ENCODE assay signal across 9 cellular contexts in the genomic region with DNA sequence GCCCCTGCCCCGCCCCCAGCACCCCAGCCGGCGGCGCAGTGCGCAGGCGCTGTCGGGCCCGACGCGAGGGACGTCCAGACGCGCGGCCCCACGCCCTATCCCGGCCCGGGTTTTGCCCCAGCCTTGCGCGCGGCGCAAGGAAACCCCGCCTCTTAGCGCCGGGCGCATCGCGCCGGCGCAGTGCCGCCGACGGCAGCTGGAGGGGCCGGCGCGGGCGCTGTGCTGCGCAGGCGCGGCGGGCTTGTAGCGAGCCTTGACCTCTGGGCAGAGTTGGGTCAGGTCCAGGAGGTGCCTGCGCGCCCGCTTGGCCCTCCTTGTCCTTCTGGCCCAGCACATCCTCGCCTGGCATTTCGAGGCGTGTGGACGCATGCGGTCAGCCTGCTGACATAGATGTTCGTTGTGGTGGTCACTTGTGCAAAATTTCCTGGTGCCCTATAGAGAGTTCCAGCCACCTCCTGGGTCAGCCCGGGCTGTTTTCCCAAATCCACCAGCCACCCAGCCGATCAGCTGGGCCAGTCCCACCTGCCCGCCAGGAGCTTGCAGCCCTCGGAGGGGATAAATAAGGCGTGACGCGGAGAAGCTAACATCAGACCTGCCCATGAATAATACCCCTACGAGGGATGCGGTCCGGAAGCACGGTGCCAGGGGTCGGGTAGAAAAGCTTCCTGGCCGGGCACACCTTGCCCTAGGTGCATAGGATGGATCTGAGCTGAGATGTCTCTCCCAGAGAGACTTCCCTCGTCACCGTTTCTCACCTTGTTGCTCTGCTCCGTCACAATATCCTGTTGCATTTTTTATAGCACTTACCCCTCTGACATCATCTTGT. TPM values are rescaled to one million over a fixed set of nuclear protein-coding genes. Genes with fewer than 3 reads are reported as not detected.
A peak's percentile ranks its signal among the peaks of the same experiment; 100 is the strongest.
DNase-seq lines count a peak whose midpoint lies in the region; ATAC-seq, FAIRE-seq and TF ChIP-seq lines count a peak whose summit lies in the region.
"Had no signal": no experiment of that assay in that cellular context is flagged by ENCODE, and none has a peak within 500 bp of the region (broad histone marks: within the 10 kb centered on the region; RNA-seq: fewer than 3 reads in every experiment).

No MANE protein-coding gene starts in this region.

- no peaks in the 10 kb centered on the region for H3K9me3 ChIP-seq in HepG2 (ENCODE audit: low read length)

- peak overlapping the region; percentile 56 for H3K4me2 ChIP-seq in HepG2 (ENCODE audit: low read depth, low read length)

- TF ChIP-seq CTCF in BJ (IDR thresholded peaks at IDR 0.05; ENCODE audit: insufficient read depth, low read depth, low read length) (no peak), HepG2 (CRISPR knock-in tag; IDR thresholded peaks at IDR 0.05) (no peak)

- peaks cover 23% of the 10 kb centered on the region for H3K79me2 ChIP-seq in HepG2 (ENCODE audit: insufficient read depth, low read length)

- no peaks in the 10 kb centered on the region for H4K20me1 ChIP-seq in HepG2 (ENCODE audit: insufficient read depth, low read length)

- H3K9ac ChIP-seq in HepG2 (ENCODE audit: insufficient read depth, low read depth, low read length) = no peak overlapping the region

- TF ChIP-seq RAD21 in HepG2 (CRISPR knock-in tag; IDR thresholded peaks at IDR 0.05) = no peak

- TF ChIP-seq EP300 in HepG2 (IDR thresholded peaks at IDR 0.05; ENCODE audit: low read depth in 2 of 2, low read length in 2 of 2) = no peak
- no peak for TF ChIP-seq EP300 in HepG2 (CRISPR knock-in tag; IDR thresholded peaks at IDR 0.05; ENCODE audit: borderline replicate concordance)

- in situ Hi-C loops in HepG2 (cut with HindIII; ENCODE audit: extremely low pct_ligation_motif_present, low pct_unique_long_range_greater_than_20kb) = no loop called here

- peak overlapping the region; percentile 94 for H3K4me3 ChIP-seq in BJ (ENCODE audit: low read depth, low read length)
- H3K4me3 ChIP-seq in HepG2 (replicated peaks in 1 of 3; ENCODE audit: insufficient read depth in 1 of 3, low read depth in 2 of 3, low read length in 3 of 3) = peak overlapping the region; percentile 20 to 67 (median 61); a peak in 4 of 6 replicates

- H3K27me3 Mint-ChIP-seq in activated CD4-positive, alpha-beta T cell treated with anti-CD3 and anti-CD28 coated beads, Interleukin-2, amount 10 ng/mL, durations not matched to agents 24 days and 14 days = no peaks in the 10 kb centered on the region

- peaks cover 42% of the 10 kb centered on the region for H3K4me1 Mint-ChIP-seq in activated CD4-positive, alpha-beta T cell treated with anti-CD3 and anti-CD28 coated beads, Interleukin-2, amount 10 ng/mL, durations not matched to agents 24 days and 14 days

- H3K36me3 ChIP-seq in BJ (ENCODE audit: control insufficient read depth, insufficient read depth, low read length) = peaks cover under 1% of the 10 kb centered on the region; the same call in 1 of the 2 replicates
- no peaks in the 10 kb centered on the region for H3K36me3 ChIP-seq in HepG2 (replicated peaks in 1 of 2; ENCODE audit: control insufficient read depth in 1 of 2, insufficient read depth in 2 of 2, low read length in 2 of 2)

- H3K27ac Mint-ChIP-seq in activated CD4-positive, alpha-beta T cell treated with anti-CD3 and anti-CD28 coated beads, Interleukin-2, amount 10 ng/mL, durations not matched to agents 24 days and 14 days = peak overlapping the region; percentile 96

- H3K27ac ChIP-seq in HepG2 (ENCODE audit: extremely low read length, insufficient read depth, low read length) = peak overlapping the region; percentile 46

- H3K4me3 Mint-ChIP-seq in activated CD4-positive, alpha-beta T cell treated with anti-CD3 and anti-CD28 coated beads, Interleukin-2, amount 10 ng/mL, durations not matched to agents 24 days and 14 days = peak overlapping the region; percentile 93

- peaks cover 25% of the 10 kb centered on the region for H3K36me3 Mint-ChIP-seq in activated CD4-positive, alpha-beta T cell treated with anti-CD3 and anti-CD28 coated beads, Interleukin-2, amount 10 ng/mL, durations not matched to agents 24 days and 14 days (ENCODE audit: low read depth)

- WGBS in HepG2 (ENCODE audit: low lambda C conversion rate) = 77% methylated on average over 62 of the region's 66 CpGs

- no peaks in the 10 kb centered on the region for H3K9me3 Mint-ChIP-seq in activated CD4-positive, alpha-beta T cell treated with anti-CD3 and anti-CD28 coated beads, Interleukin-2, amount 10 ng/mL, durations not matched to agents 24 days and 14 days

- DNase-seq in BJ (ENCODE audit: low read depth) (no peak), GM19240 (ENCODE audit: insufficient read length, low spot score) (peak; percentile 84), NCI-H524 treated with DMSO at 0.1 percent for 48 hours (lab: John Stamatoyannopoulos, UW) (peak; percentile 33), cortex of kidney (lab: John Stamatoyannopoulos, UW) (peak; percentile 40), HepG2 (ENCODE audit: low spot score) (peak; percentile 56)
- peak; percentile 99 for DNase-seq in activated CD4-positive, alpha-beta T cell treated with anti-CD3 and anti-CD28 coated beads, Interleukin-2, amount 10 ng/mL, durations not matched to agents 24 days and 14 days
- peak; percentile 93 for DNase-seq in stimulated activated CD4-positive, alpha-beta T cell treated with anti-CD3 and anti-CD28 coated beads, Interleukin-2, amount 100 ng/mL, for 4 hours (ENCODE audit: low read depth)

- CTCF ChIA-PET in BJ (lab: Yijun Ruan, JAX) (no interaction called here), HepG2 (lab: Yijun Ruan, JAX; ENCODE audit: low intra/inter-chr PET ratio, low total read pairs) (no interaction called here)

- peaks cover 26% of the 10 kb centered on the region for H3K4me1 ChIP-seq in HepG2 (ENCODE audit: insufficient read depth, low read length)

- POLR2A ChIA-PET in BJ (lab: Charles Lee) (no interaction called here), HepG2 (lab: Yijun Ruan, JAX) (interaction anchor here (1.4 to 3.0 kb wide), 2 partner anchors 11 to 154 kb away, joined by 4 to 21 read pairs; a partner anchor contains a TSS)

- TF ChIP-seq POLR2A in HepG2 (IDR thresholded peaks at IDR 0.05; ENCODE audit: insufficient read depth in 1 of 2, low read depth in 2 of 2, low read length in 2 of 2) = no peak

- BruUV-seq in HepG2 (replicated peaks; lab: Mats Ljungman, UMichigan) = no TSS peak

- FAIRE-seq in HepG2 (lab: Jason Lieb, UNC) = no peak

- intact Hi-C loops in activated CD4-positive, alpha-beta T cell treated with anti-CD3 and anti-CD28 coated beads, Interleukin-2, amount 10 ng/mL, durations not matched to agents 24 days and 14 days (cut with micrococcal nuclease) = loop anchor here (1.0 to 10.0 kb wide), 4 partner anchors 11 to 1648 kb away; a partner anchor contains a TSS
- intact Hi-C loops in HepG2 (cut with micrococcal nuclease; ENCODE audit: unreplicated experiment) = no loop called here

- no peaks in the 10 kb centered on the region for H3K27me3 ChIP-seq in BJ (ENCODE audit: control insufficient read depth, insufficient read depth, low read length)
- peaks cover 2 to 3% of the 10 kb centered on the region in 2 experiments; a peak in 2 of 5 replicates for H3K27me3 ChIP-seq in HepG2 (ENCODE audit: control insufficient read depth in 1 of 2, insufficient read depth in 2 of 2, low read length in 2 of 2)

- ATAC-seq in HG03442 (IDR thresholded peaks at IDR 0.05; ENCODE audit: unreplicated experiment) = peak; percentile 89
- peak; percentile 86 for ATAC-seq in HepG2

- no peak overlapping the region for H2AFZ ChIP-seq in HepG2 (ENCODE audit: low read length)

RNA-seq across cellular contexts. Expression of a gene that starts 0.4 kb away (rescaled TPM):
- polyA plus RNA-seq in BJ (2011; rRNA removed) (76.0 and 85.4 TPM in 2 replicates), HepG2 (2011; rRNA removed) (19.5 and 23.3 TPM in 2 replicates)
- 44.5 and 99.0 TPM in 2 replicates for polyA minus RNA-seq in BJ (2011; rRNA and poly(A)+ RNA removed)
- total RNA-seq in activated CD4-positive, alpha-beta T cell treated with anti-CD3 and anti-CD28 coated beads, Interleukin-2, amount 10 ng/mL, durations not matched to agents 24 days and 14 days = 119 and 123 TPM in 2 replicates
- 42.6 and 59.8 TPM in 2 replicates for total RNA-seq in HepG2 (2016; rRNA removed; fragmentation: Illumina TruSeq; extraction: Trizol)
- total RNA-seq in HepG2 (2016; cell fraction: cytosol; rRNA removed; fragmentation: Illumina TruSeq; extraction: Trizol; ENCODE audit: low read depth) = 19.8 and 23.7 TPM in 2 replicates
- 40.7 and 62.3 TPM in 2 replicates for total RNA-seq in HepG2 (2016; cell fraction: insoluble cytoplasmic fraction; rRNA removed; fragmentation: Illumina TruSeq; extraction: Trizol)
- total RNA-seq in HepG2 (2016; cell fraction: membrane; rRNA removed; fragmentation: Illumina TruSeq; extraction: Trizol) = 47.0 and 50.1 TPM in 2 replicates
- 15.4 and 21.0 TPM in 2 replicates for total RNA-seq in HepG2 (2016; cell fraction: nucleus; rRNA removed; fragmentation: Illumina TruSeq; extraction: Trizol)
- polyA plus RNA-seq in HepG2 (2011; cell fraction: cytosol; rRNA removed) = 7.1 and 11.2 TPM in 2 replicates
- polyA plus RNA-seq in HepG2 (2011; cell fraction: nucleus; rRNA removed) = 6.0 and 7.6 TPM in 2 replicates
- polyA plus RNA-seq in HepG2 (2012) = 17.6 and 21.3 TPM in 2 replicates
- 16.2 and 20.1 TPM in 2 replicates for polyA plus RNA-seq in HepG2 (2016; cell fraction: cytosol; fragmentation: Illumina TruSeq; extraction: Trizol; ENCODE audit: low read depth)
- 46.4 and 46.8 TPM in 2 replicates for polyA plus RNA-seq in HepG2 (2016; cell fraction: insoluble cytoplasmic fraction; fragmentation: Illumina TruSeq; extraction: Trizol; ENCODE audit: low read depth)
- 29.0 and 30.9 TPM in 2 replicates for polyA plus RNA-seq in HepG2 (2016; cell fraction: membrane; fragmentation: Illumina TruSeq; extraction: Trizol; ENCODE audit: low read depth)
- polyA plus RNA-seq in HepG2 (2016; cell fraction: nucleus; fragmentation: Illumina TruSeq; extraction: Trizol; ENCODE audit: insufficient read depth, low read depth) = 22.7 and 25.0 TPM in 2 replicates
- 35.2 and 278 TPM in 2 replicates for polyA minus RNA-seq in HepG2 (2011; rRNA and poly(A)+ RNA removed; ENCODE audit: low replicate concordance)
- polyA minus RNA-seq in HepG2 (2011; cell fraction: cytosol; rRNA and poly(A)+ RNA removed) = 23.0 and 32.6 TPM in 2 replicates
- polyA minus RNA-seq in HepG2 (2011; cell fraction: nucleus; rRNA and poly(A)+ RNA removed) = 9.5 and 14.8 TPM in 2 replicates

RNA-seq across cellular contexts. Expression of a gene that starts 10.9 kb away (rescaled TPM):
- polyA plus RNA-seq in BJ (2011; rRNA removed) = 54.5 and 75.1 TPM in 2 replicates
- polyA minus RNA-seq in BJ (2011; rRNA and poly(A)+ RNA removed) = 6.8 and 9.9 TPM in 2 replicates
- total RNA-seq in activated CD4-positive, alpha-beta T cell treated with anti-CD3 and anti-CD28 coated beads, Interleukin-2, amount 10 ng/mL, durations not matched to agents 24 days and 14 days = 69.9 and 70.9 TPM in 2 replicates
- 134 and 163 TPM in 2 replicates for total RNA-seq in HepG2 (2016; rRNA removed; fragmentation: Illumina TruSeq; extraction: Trizol)
- total RNA-seq in HepG2 (2016; cell fraction: cytosol; rRNA removed; fragmentation: Illumina TruSeq; extraction: Trizol; ENCODE audit: low read depth) = 136 and 187 TPM in 2 replicates
- 135 and 172 TPM in 2 replicates for total RNA-seq in HepG2 (2016; cell fraction: insoluble cytoplasmic fraction; rRNA removed; fragmentation: Illumina TruSeq; extraction: Trizol)
- total RNA-seq in HepG2 (2016; cell fraction: membrane; rRNA removed; fragmentation: Illumina TruSeq; extraction: Trizol) = 188 and 230 TPM in 2 replicates
- 74.5 and 76.2 TPM in 2 replicates for total RNA-seq in HepG2 (2016; cell fraction: nucleus; rRNA removed; fragmentation: Illumina TruSeq; extraction: Trizol)
- polyA plus RNA-seq in HepG2 (2011; rRNA removed) = 99.9 and 121 TPM in 2 replicates
- 40.4 and 46.7 TPM in 2 replicates for polyA plus RNA-seq in HepG2 (2011; cell fraction: cytosol; rRNA removed)
- 11.8 and 17.3 TPM in 2 replicates for polyA plus RNA-seq in HepG2 (2011; cell fraction: nucleus; rRNA removed)
- 85.8 and 145 TPM in 2 replicates for polyA plus RNA-seq in HepG2 (2012)
- 146 and 191 TPM in 2 replicates for polyA plus RNA-seq in HepG2 (2016; cell fraction: cytosol; fragmentation: Illumina TruSeq; extraction: Trizol; ENCODE audit: low read depth)
- polyA plus RNA-seq in HepG2 (2016; cell fraction: insoluble cytoplasmic fraction; fragmentation: Illumina TruSeq; extraction: Trizol; ENCODE audit: low read depth) = 167 and 175 TPM in 2 replicates
- polyA plus RNA-seq in HepG2 (2016; cell fraction: membrane; fragmentation: Illumina TruSeq; extraction: Trizol; ENCODE audit: low read depth) = 151 and 201 TPM in 2 replicates
- polyA plus RNA-seq in HepG2 (2016; cell fraction: nucleus; fragmentation: Illumina TruSeq; extraction: Trizol; ENCODE audit: insufficient read depth, low read depth) = 88.7 and 95.7 TPM in 2 replicates
- polyA minus RNA-seq in HepG2 (2011; rRNA and poly(A)+ RNA removed; ENCODE audit: low replicate concordance) = 19.0 and 25.4 TPM in 2 replicates
- 21.2 and 23.6 TPM in 2 replicates for polyA minus RNA-seq in HepG2 (2011; cell fraction: cytosol; rRNA and poly(A)+ RNA removed)
- 61.4 and 62.2 TPM in 2 replicates for polyA minus RNA-seq in HepG2 (2011; cell fraction: nucleus; rRNA and poly(A)+ RNA removed)

RNA-seq across cellular contexts. Expression of a gene that starts 23.8 kb away (rescaled TPM):
- 0.01 TPM in 1 of 2 replicates, not detected in the other for polyA plus RNA-seq in BJ (2011; rRNA removed)
- polyA minus RNA-seq in BJ (2011; rRNA and poly(A)+ RNA removed) = not detected in 2 replicates
- total RNA-seq in activated CD4-positive, alpha-beta T cell treated with anti-CD3 and anti-CD28 coated beads, Interleukin-2, amount 10 ng/mL, durations not matched to agents 24 days and 14 days = not detected in 2 replicates
- total RNA-seq in HepG2 (2016; rRNA removed; fragmentation: Illumina TruSeq; extraction: Trizol) = 0.11 and 0.17 TPM in 2 replicates
- total RNA-seq in HepG2 (2016; cell fraction: cytosol; rRNA removed; fragmentation: Illumina TruSeq; extraction: Trizol; ENCODE audit: low read depth) = not detected in 2 replicates
- total RNA-seq in HepG2 (2016; cell fraction: insoluble cytoplasmic fraction; rRNA removed; fragmentation: Illumina TruSeq; extraction: Trizol) = 0.17 and 0.25 TPM in 2 replicates
- total RNA-seq in HepG2 (2016; cell fraction: membrane; rRNA removed; fragmentation: Illumina TruSeq; extraction: Trizol) = 0.07 TPM in 1 of 2 replicates, not detected in the other
- 0.09 and 0.16 TPM in 2 replicates for total RNA-seq in HepG2 (2016; cell fraction: nucleus; rRNA removed; fragmentation: Illumina TruSeq; extraction: Trizol)
- polyA plus RNA-seq in HepG2 (2011; rRNA removed) = 51.5 and 57.6 TPM in 2 replicates
- 32.3 and 32.4 TPM in 2 replicates for polyA plus RNA-seq in HepG2 (2011; cell fraction: cytosol; rRNA removed)
- 71.8 and 73.9 TPM in 2 replicates for polyA plus RNA-seq in HepG2 (2011; cell fraction: nucleus; rRNA removed)
- polyA plus RNA-seq in HepG2 (2012) = 7.2 and 22.3 TPM in 2 replicates
- 0.03 TPM in 1 of 2 replicates, not detected in the other for polyA plus RNA-seq in HepG2 (2016; cell fraction: cytosol; fragmentation: Illumina TruSeq; extraction: Trizol; ENCODE audit: low read depth)
- polyA plus RNA-seq in HepG2 (2016; cell fraction: insoluble cytoplasmic fraction; fragmentation: Illumina TruSeq; extraction: Trizol; ENCODE audit: low read depth) = 0.23 and 0.33 TPM in 2 replicates
- 0.05 and 0.07 TPM in 2 replicates for polyA plus RNA-seq in HepG2 (2016; cell fraction: membrane; fragmentation: Illumina TruSeq; extraction: Trizol; ENCODE audit: low read depth)
- polyA plus RNA-seq in HepG2 (2016; cell fraction: nucleus; fragmentation: Illumina TruSeq; extraction: Trizol; ENCODE audit: insufficient read depth, low read depth) = 0.33 and 0.59 TPM in 2 replicates
- 47.0 TPM in 1 of 2 replicates, not detected in the other for polyA minus RNA-seq in HepG2 (2011; rRNA and poly(A)+ RNA removed; ENCODE audit: low replicate concordance)
- polyA minus RNA-seq in HepG2 (2011; cell fraction: cytosol; rRNA and poly(A)+ RNA removed) = 17.2 and 17.4 TPM in 2 replicates
- 20.1 and 23.4 TPM in 2 replicates for polyA minus RNA-seq in HepG2 (2011; cell fraction: nucleus; rRNA and poly(A)+ RNA removed)
- total RNA-seq: activated CD8-positive, alpha-beta memory T cell treated with anti-CD3 and anti-CD28 coated beads for 36 hours had no signal

RNA-seq across cellular contexts. Expression of a gene that starts 36.0 kb away (rescaled TPM):
- polyA plus RNA-seq in BJ (2011; rRNA removed) (231 and 288 TPM in 2 replicates), HepG2 (2011; rRNA removed) (0.33 and 0.46 TPM in 2 replicates)
- 101 and 132 TPM in 2 replicates for polyA minus RNA-seq in BJ (2011; rRNA and poly(A)+ RNA removed)
- total RNA-seq in activated CD4-positive, alpha-beta T cell treated with anti-CD3 and anti-CD28 coated beads, Interleukin-2, amount 10 ng/mL, durations not matched to agents 24 days and 14 days = 48.1 and 51.1 TPM in 2 replicates
- total RNA-seq in HepG2 (2016; rRNA removed; fragmentation: Illumina TruSeq; extraction: Trizol) = not detected in 2 replicates
- total RNA-seq in HepG2 (2016; cell fraction: cytosol; rRNA removed; fragmentation: Illumina TruSeq; extraction: Trizol; ENCODE audit: low read depth) = not detected in 2 replicates
- total RNA-seq in HepG2 (2016; cell fraction: insoluble cytoplasmic fraction; rRNA removed; fragmentation: Illumina TruSeq; extraction: Trizol) = not detected in 2 replicates
- not detected in 2 replicates for total RNA-seq in HepG2 (2016; cell fraction: membrane; rRNA removed; fragmentation: Illumina TruSeq; extraction: Trizol)
- total RNA-seq in HepG2 (2016; cell fraction: nucleus; rRNA removed; fragmentation: Illumina TruSeq; extraction: Trizol) = not detected in 2 replicates
- 0.28 and 0.36 TPM in 2 replicates for polyA plus RNA-seq in HepG2 (2011; cell fraction: cytosol; rRNA removed)
- polyA plus RNA-seq in HepG2 (2011; cell fraction: nucleus; rRNA removed) = 0.23 and 0.59 TPM in 2 replicates
- polyA plus RNA-seq in HepG2 (2012) = 0.47 and 0.52 TPM in 2 replicates
- polyA plus RNA-seq in HepG2 (2016; cell fraction: cytosol; fragmentation: Illumina TruSeq; extraction: Trizol; ENCODE audit: low read depth) = not detected in 2 replicates
- not detected in 2 replicates for polyA plus RNA-seq in HepG2 (2016; cell fraction: insoluble cytoplasmic fraction; fragmentation: Illumina TruSeq; extraction: Trizol; ENCODE audit: low read depth)
- not detected in 2 replicates for polyA plus RNA-seq in HepG2 (2016; cell fraction: membrane; fragmentation: Illumina TruSeq; extraction: Trizol; ENCODE audit: low read depth)
- polyA plus RNA-seq in HepG2 (2016; cell fraction: nucleus; fragmentation: Illumina TruSeq; extraction: Trizol; ENCODE audit: insufficient read depth, low read depth) = not detected in 2 replicates
- 0.10 and 114 TPM in 2 replicates for polyA minus RNA-seq in HepG2 (2011; rRNA and poly(A)+ RNA removed; ENCODE audit: low replicate concordance)
- polyA minus RNA-seq in HepG2 (2011; cell fraction: cytosol; rRNA and poly(A)+ RNA removed) = 0.70 TPM in 1 of 2 replicates, not detected in the other
- 1.0 TPM in 1 of 2 replicates, not detected in the other for polyA minus RNA-seq in HepG2 (2011; cell fraction: nucleus; rRNA and poly(A)+ RNA removed)
